1 cellular context compared by ENCODE assay signal in the genomic region with DNA sequence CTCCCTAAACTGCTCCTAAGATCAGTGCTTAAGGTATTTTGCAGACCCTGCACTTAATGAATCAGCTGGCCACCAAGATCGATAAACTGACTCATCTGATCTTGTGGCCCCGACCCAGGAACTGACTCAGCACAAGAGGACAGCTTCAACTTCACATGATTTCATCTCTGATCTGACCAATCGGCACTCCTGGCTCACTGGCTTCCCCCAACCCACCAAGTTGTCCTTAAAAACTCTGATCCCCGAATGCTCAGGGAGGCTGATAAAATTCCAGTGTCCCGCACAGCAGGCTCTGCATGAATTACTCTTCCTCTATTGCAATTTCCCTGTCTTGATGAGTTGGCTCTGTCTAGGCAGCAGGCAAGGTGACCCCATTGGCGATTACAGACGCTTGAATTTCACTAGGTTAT.
TF ChIP-seq lines count a peak whose summit lies in the region.

No MANE protein-coding gene starts in this region.

TF ChIP-seq in HEK293, 187 proteins besides CTCF, POLR2A, EP300 and RAD21 (continued from another document):
- TF ChIP-seq, protein P1, sequence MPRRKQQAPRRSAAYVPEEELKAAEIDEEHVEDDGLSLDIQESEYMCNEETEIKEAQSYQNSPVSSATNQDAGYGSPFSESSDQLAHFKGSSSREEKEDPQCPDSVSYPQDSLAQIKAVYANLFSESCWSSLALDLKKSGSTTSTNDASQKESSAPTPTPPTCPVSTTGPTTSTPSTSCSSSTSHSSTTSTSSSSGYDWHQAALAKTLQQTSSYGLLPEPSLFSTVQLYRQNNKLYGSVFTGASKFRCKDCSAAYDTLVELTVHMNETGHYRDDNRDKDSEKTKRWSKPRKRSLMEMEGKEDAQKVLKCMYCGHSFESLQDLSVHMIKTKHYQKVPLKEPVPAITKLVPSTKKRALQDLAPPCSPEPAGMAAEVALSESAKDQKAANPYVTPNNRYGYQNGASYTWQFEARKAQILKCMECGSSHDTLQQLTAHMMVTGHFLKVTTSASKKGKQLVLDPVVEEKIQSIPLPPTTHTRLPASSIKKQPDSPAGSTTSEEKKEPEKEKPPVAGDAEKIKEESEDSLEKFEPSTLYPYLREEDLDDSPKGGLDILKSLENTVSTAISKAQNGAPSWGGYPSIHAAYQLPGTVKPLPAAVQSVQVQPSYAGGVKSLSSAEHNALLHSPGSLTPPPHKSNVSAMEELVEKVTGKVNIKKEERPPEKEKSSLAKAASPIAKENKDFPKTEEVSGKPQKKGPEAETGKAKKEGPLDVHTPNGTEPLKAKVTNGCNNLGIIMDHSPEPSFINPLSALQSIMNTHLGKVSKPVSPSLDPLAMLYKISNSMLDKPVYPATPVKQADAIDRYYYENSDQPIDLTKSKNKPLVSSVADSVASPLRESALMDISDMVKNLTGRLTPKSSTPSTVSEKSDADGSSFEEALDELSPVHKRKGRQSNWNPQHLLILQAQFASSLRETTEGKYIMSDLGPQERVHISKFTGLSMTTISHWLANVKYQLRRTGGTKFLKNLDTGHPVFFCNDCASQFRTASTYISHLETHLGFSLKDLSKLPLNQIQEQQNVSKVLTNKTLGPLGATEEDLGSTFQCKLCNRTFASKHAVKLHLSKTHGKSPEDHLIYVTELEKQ (tag by site-specific recombination; IDR thresholded peaks at IDR 0.05; ENCODE audit: borderline replicate concordance): no peak
- no peak for TF ChIP-seq ZFHX2 (tag by site-specific recombination; conservative IDR thresholded peaks at IDR 0.05)
- no peak for TF ChIP-seq ZFP41 (tag by site-specific recombination; IDR thresholded peaks at IDR 0.05; ENCODE audit: borderline replicate concordance)
- peak; percentile 71 for TF ChIP-seq ZNF629 (tag by site-specific recombination; IDR thresholded peaks at IDR 0.05)
- TF ChIP-seq, protein P2, sequence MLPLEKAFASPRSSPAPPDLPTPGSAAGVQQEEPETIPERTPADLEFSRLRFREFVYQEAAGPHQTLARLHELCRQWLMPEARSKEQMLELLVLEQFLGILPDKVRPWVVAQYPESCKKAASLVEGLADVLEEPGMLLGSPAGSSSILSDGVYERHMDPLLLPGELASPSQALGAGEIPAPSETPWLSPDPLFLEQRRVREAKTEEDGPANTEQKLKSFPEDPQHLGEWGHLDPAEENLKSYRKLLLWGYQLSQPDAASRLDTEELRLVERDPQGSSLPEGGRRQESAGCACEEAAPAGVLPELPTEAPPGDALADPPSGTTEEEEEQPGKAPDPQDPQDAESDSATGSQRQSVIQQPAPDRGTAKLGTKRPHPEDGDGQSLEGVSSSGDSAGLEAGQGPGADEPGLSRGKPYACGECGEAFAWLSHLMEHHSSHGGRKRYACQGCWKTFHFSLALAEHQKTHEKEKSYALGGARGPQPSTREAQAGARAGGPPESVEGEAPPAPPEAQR (tag by site-specific recombination; IDR thresholded peaks at IDR 0.05): no peak
- TF ChIP-seq, protein P3, sequence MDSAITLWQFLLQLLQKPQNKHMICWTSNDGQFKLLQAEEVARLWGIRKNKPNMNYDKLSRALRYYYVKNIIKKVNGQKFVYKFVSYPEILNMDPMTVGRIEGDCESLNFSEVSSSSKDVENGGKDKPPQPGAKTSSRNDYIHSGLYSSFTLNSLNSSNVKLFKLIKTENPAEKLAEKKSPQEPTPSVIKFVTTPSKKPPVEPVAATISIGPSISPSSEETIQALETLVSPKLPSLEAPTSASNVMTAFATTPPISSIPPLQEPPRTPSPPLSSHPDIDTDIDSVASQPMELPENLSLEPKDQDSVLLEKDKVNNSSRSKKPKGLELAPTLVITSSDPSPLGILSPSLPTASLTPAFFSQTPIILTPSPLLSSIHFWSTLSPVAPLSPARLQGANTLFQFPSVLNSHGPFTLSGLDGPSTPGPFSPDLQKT (IDR thresholded peaks at IDR 0.05; ENCODE audit: borderline replicate concordance, low read depth, low read length): no peak
- no peak for TF ChIP-seq ZNF555 (tag by site-specific recombination; conservative IDR thresholded peaks at IDR 0.05)
- TF ChIP-seq, protein P4, sequence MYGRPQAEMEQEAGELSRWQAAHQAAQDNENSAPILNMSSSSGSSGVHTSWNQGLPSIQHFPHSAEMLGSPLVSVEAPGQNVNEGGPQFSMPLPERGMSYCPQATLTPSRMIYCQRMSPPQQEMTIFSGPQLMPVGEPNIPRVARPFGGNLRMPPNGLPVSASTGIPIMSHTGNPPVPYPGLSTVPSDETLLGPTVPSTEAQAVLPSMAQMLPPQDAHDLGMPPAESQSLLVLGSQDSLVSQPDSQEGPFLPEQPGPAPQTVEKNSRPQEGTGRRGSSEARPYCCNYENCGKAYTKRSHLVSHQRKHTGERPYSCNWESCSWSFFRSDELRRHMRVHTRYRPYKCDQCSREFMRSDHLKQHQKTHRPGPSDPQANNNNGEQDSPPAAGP (tag by site-specific recombination; IDR thresholded peaks at IDR 0.05): no peak
- TF ChIP-seq ZNF488 (tag by site-specific recombination; IDR thresholded peaks at IDR 0.05): no peak
- TF ChIP-seq ZFP3 (tag by site-specific recombination; IDR thresholded peaks at IDR 0.05; ENCODE audit: low read depth): no peak
- TF ChIP-seq, protein P5, sequence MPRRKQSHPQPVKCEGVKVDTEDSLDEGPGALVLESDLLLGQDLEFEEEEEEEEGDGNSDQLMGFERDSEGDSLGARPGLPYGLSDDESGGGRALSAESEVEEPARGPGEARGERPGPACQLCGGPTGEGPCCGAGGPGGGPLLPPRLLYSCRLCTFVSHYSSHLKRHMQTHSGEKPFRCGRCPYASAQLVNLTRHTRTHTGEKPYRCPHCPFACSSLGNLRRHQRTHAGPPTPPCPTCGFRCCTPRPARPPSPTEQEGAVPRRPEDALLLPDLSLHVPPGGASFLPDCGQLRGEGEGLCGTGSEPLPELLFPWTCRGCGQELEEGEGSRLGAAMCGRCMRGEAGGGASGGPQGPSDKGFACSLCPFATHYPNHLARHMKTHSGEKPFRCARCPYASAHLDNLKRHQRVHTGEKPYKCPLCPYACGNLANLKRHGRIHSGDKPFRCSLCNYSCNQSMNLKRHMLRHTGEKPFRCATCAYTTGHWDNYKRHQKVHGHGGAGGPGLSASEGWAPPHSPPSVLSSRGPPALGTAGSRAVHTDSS (tag by site-specific recombination; IDR thresholded peaks at IDR 0.05): no peak
- TF ChIP-seq ZNF600 (tag by site-specific recombination; IDR thresholded peaks at IDR 0.05): 0 out of 2 replicates have a peak, but pooled peaks have one; percentile 9
- no peak for TF ChIP-seq GFI1B (tag by site-specific recombination; IDR thresholded peaks at IDR 0.05)
- TF ChIP-seq, protein P6, sequence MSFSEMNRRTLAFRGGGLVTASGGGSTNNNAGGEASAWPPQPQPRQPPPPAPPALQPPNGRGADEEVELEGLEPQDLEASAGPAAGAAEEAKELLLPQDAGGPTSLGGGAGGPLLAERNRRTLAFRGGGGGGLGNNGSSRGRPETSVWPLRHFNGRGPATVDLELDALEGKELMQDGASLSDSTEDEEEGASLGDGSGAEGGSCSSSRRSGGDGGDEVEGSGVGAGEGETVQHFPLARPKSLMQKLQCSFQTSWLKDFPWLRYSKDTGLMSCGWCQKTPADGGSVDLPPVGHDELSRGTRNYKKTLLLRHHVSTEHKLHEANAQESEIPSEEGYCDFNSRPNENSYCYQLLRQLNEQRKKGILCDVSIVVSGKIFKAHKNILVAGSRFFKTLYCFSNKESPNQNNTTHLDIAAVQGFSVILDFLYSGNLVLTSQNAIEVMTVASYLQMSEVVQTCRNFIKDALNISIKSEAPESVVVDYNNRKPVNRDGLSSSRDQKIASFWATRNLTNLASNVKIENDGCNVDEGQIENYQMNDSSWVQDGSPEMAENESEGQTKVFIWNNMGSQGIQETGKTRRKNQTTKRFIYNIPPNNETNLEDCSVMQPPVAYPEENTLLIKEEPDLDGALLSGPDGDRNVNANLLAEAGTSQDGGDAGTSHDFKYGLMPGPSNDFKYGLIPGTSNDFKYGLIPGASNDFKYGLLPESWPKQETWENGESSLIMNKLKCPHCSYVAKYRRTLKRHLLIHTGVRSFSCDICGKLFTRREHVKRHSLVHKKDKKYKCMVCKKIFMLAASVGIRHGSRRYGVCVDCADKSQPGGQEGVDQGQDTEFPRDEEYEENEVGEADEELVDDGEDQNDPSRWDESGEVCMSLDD (tag by site-specific recombination; IDR thresholded peaks at IDR 0.05): no peak
- TF ChIP-seq ZNF155 (tag by site-specific recombination; IDR thresholded peaks at IDR 0.05): no peak
- TF ChIP-seq ZEB2 (tag by site-specific recombination; IDR thresholded peaks at IDR 0.05): 0 out of 2 replicates have a peak, but pooled peaks have one; percentile 35
- TF ChIP-seq ZNF404 (tag by site-specific recombination; IDR thresholded peaks at IDR 0.05): no peak
- TF ChIP-seq ZNF19 (tag by site-specific recombination; IDR thresholded peaks at IDR 0.05; ENCODE audit: low read depth): no peak
- TF ChIP-seq ZNF362 (tag by site-specific recombination; IDR thresholded peaks at IDR 0.05): no peak
- TF ChIP-seq KLF7 (tag by site-specific recombination; IDR thresholded peaks at IDR 0.05; ENCODE audit: borderline replicate concordance): no peak
- TF ChIP-seq, protein P7, sequence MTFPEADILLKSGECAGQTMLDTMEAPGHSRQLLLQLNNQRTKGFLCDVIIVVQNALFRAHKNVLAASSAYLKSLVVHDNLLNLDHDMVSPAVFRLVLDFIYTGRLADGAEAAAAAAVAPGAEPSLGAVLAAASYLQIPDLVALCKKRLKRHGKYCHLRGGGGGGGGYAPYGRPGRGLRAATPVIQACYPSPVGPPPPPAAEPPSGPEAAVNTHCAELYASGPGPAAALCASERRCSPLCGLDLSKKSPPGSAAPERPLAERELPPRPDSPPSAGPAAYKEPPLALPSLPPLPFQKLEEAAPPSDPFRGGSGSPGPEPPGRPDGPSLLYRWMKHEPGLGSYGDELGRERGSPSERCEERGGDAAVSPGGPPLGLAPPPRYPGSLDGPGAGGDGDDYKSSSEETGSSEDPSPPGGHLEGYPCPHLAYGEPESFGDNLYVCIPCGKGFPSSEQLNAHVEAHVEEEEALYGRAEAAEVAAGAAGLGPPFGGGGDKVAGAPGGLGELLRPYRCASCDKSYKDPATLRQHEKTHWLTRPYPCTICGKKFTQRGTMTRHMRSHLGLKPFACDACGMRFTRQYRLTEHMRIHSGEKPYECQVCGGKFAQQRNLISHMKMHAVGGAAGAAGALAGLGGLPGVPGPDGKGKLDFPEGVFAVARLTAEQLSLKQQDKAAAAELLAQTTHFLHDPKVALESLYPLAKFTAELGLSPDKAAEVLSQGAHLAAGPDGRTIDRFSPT (tag by site-specific recombination; IDR thresholded peaks at IDR 0.05): no peak
- TF ChIP-seq HOXC10 (CRISPR knock-in tag; IDR thresholded peaks at IDR 0.05): no peak
- no peak for TF ChIP-seq KLF1 (tag by site-specific recombination; IDR thresholded peaks at IDR 0.05)
- no peak for TF ChIP-seq ZNF707 (tag by site-specific recombination; IDR thresholded peaks at IDR 0.05)
- no peak for TF ChIP-seq ZNF692 (tag by site-specific recombination; IDR thresholded peaks at IDR 0.05)
- TF ChIP-seq SCRT2 (tag by site-specific recombination; IDR thresholded peaks at IDR 0.05): no peak
- no peak for TF ChIP-seq ZNF132 (tag by site-specific recombination; IDR thresholded peaks at IDR 0.05; ENCODE audit: borderline replicate concordance)
- 0 out of 2 replicates have a peak, but pooled peaks have one; percentile 13 for TF ChIP-seq ZBTB21 (tag by site-specific recombination; IDR thresholded peaks at IDR 0.05)
